ENCODE assay signal across 8 cellular contexts in genomic region chr16:28935924-28936783, GRCh38. TPM values are rescaled to one million over a fixed set of nuclear protein-coding genes. Genes with fewer than 3 reads are reported as not detected.
A peak's percentile ranks its signal among the peaks of the same experiment; 100 is the strongest.
DNase-seq lines count a peak whose midpoint lies in the region; ATAC-seq and TF ChIP-seq lines count a peak whose summit lies in the region.

No MANE protein-coding gene starts in this region.

- no peak for TF ChIP-seq CTCF in NB4 (IDR thresholded peaks at IDR 0.05; ENCODE audit: low read depth, low read length)
- no peak for TF ChIP-seq CTCF in lower leg skin (IDR thresholded peaks at IDR 0.05)

- H3K36me3 Mint-ChIP-seq in activated CD4-positive, alpha-beta T cell treated with anti-CD3 and anti-CD28 coated beads, Interleukin-2, amount 10 ng/mL, durations not matched to agents 7 days and 5 days (ENCODE audit: low read depth) = no peaks in the 10 kb centered on the region

- in situ Hi-C loops in Caki2 (cut with HindIII; ENCODE audit: low pct_unique_long_range_greater_than_20kb, low sequenced_read_pairs) = no loop called here

- H3K4me3 Mint-ChIP-seq in activated CD4-positive, alpha-beta T cell treated with anti-CD3 and anti-CD28 coated beads, Interleukin-2, amount 10 ng/mL, durations not matched to agents 7 days and 5 days = peak overlapping the region; percentile 60

- peak; percentile 20 for TF ChIP-seq POLR2A in NB4 (IDR thresholded peaks at IDR 0.05; ENCODE audit: extremely low read depth, insufficient read length)
- no peak for TF ChIP-seq POLR2A in lower leg skin (IDR thresholded peaks at IDR 0.05)

- peak; percentile 70 for ATAC-seq in GM21737 (IDR thresholded peaks at IDR 0.05; ENCODE audit: unreplicated experiment)

- intact Hi-C loops in lower leg skin (cut with DNase I; ENCODE audit: low total_unique reads) = loop anchor here (2.0 kb wide), 1 partner anchor 27 kb away; no protein-coding TSS in a partner anchor

- no peaks in the 10 kb centered on the region for H3K27me3 Mint-ChIP-seq in activated CD4-positive, alpha-beta T cell treated with anti-CD3 and anti-CD28 coated beads, Interleukin-2, amount 10 ng/mL, durations not matched to agents 7 days and 5 days

- H3K4me1 Mint-ChIP-seq in activated CD4-positive, alpha-beta T cell treated with anti-CD3 and anti-CD28 coated beads, Interleukin-2, amount 10 ng/mL, durations not matched to agents 7 days and 5 days = peaks cover 25% of the 10 kb centered on the region

- POLR2A ChIA-PET in activated CD4-positive, alpha-beta T cell treated with anti-CD3 and anti-CD28 coated beads, Interleukin-2, amount 10 ng/mL, durations not matched to agents 7 days and 5 days (lab: Charles Lee) = no interaction called here

- DNase-seq in Caki2 (ENCODE audit: low read depth) = peak; percentile 81
- DNase-seq in NB4 (ENCODE audit: low read depth) = peak; percentile 84
- DNase-seq in activated CD4-positive, alpha-beta T cell treated with anti-CD3 and anti-CD28 coated beads, Interleukin-2, amount 10 ng/mL, durations not matched to agents 7 days and 5 days = peak; percentile 86
- DNase-seq in dermis blood vessel endothelial cell = peak; percentile 84
- peak; percentile 65 to 93 for DNase-seq in lower leg skin (ENCODE audit: low spot score in 2 of 2)
- DNase-seq in stimulated activated CD4-positive, alpha-beta T cell treated with anti-CD3 and anti-CD28 coated beads, TNF-alpha, amount 100 ng/mL, for 48 hours (ENCODE audit: low read depth in 3 of 3) = peak; percentile 78 to 88 (median 86)
- no peak for DNase-seq in cortex of kidney (lab: John Stamatoyannopoulos, UW)

- WGBS in lower leg skin, 2 donors = 27 to 38% methylated on average over 36 of the region's 36 CpGs

- H3K27ac Mint-ChIP-seq in activated CD4-positive, alpha-beta T cell treated with anti-CD3 and anti-CD28 coated beads, Interleukin-2, amount 10 ng/mL, durations not matched to agents 7 days and 5 days = peak overlapping the region; percentile 48

- H3K4me3 ChIP-seq in NB4 (ENCODE audit: low read depth, low read length) = peak overlapping the region; percentile 52
- no peak overlapping the region for H3K4me3 ChIP-seq in lower leg skin (ENCODE audit: low read depth, poor library complexity, severe bottlenecking)

- no peaks in the 10 kb centered on the region for H3K9me3 Mint-ChIP-seq in activated CD4-positive, alpha-beta T cell treated with anti-CD3 and anti-CD28 coated beads, Interleukin-2, amount 10 ng/mL, durations not matched to agents 7 days and 5 days

- CTCF ChIA-PET in activated CD4-positive, alpha-beta T cell treated with anti-CD3 and anti-CD28 coated beads, Interleukin-2, amount 10 ng/mL, durations not matched to agents 7 days and 5 days (lab: Charles Lee) = interaction anchor here (0.6 to 4.9 kb wide), 9 partner anchors 9 to 90 kb away, joined by 3 to 22 read pairs (median 4); partner anchors contain the start of genes NFATC2IP and TUFM

RNA-seq across cellular contexts. Expression of gene CD19, which starts 4.4 kb away (rescaled TPM):
- total RNA-seq in Caki2 (2014; rRNA removed; shearing (Covaris generic); ENCODE audit: low replicate concordance) = 0.37 and 4.2 TPM in 2 replicates
- under 1 TPM in 1 of 2 experiments, not detected in 1; 0.12 TPM for total RNA-seq in activated CD4-positive, alpha-beta T cell treated with anti-CD3 and anti-CD28 coated beads, Interleukin-2, amount 10 ng/mL, durations not matched to agents 7 days and 5 days
- not detected in 2 replicates for total RNA-seq in dermis blood vessel endothelial cell
- 1 to 10 TPM in 1 of 4 donors, under 1 TPM in 1, not detected in 2; 0.26 to 1.1 TPM for total RNA-seq in lower leg skin

RNA-seq across cellular contexts. Expression of gene RABEP2, which starts 11.1 kb away (rescaled TPM):
- total RNA-seq in Caki2 (2014; rRNA removed; shearing (Covaris generic); ENCODE audit: low replicate concordance) = 24.0 and 55.3 TPM in 2 replicates
- total RNA-seq in activated CD4-positive, alpha-beta T cell treated with anti-CD3 and anti-CD28 coated beads, Interleukin-2, amount 10 ng/mL, durations not matched to agents 7 days and 5 days = 10 to 100 TPM; 16.8 to 21.1 TPM
- total RNA-seq in dermis blood vessel endothelial cell (61.1 and 74.8 TPM in 2 replicates), lower leg skin (100 to 1,000 TPM in 2 of 4 donors, 10 to 100 TPM in 2; 80.7 to 124 (median 94.9) TPM)

RNA-seq across cellular contexts. Expression of gene NFATC2IP, which starts 14.6 kb away (rescaled TPM):
- total RNA-seq in Caki2 (2014; rRNA removed; shearing (Covaris generic); ENCODE audit: low replicate concordance) = 22.2 and 45.4 TPM in 2 replicates
- 100 to 1,000 TPM; 114 to 130 TPM for total RNA-seq in activated CD4-positive, alpha-beta T cell treated with anti-CD3 and anti-CD28 coated beads, Interleukin-2, amount 10 ng/mL, durations not matched to agents 7 days and 5 days
- total RNA-seq in dermis blood vessel endothelial cell (26.8 and 30.0 TPM in 2 replicates), lower leg skin (10 to 100 TPM; 22.0 to 32.8 (median 25.1) TPM)

RNA-seq across cellular contexts. Expression of gene SPNS1, which starts 38.4 kb away (rescaled TPM):
- 93.8 and 95.1 TPM in 2 replicates for total RNA-seq in Caki2 (2014; rRNA removed; shearing (Covaris generic); ENCODE audit: low replicate concordance)
- total RNA-seq in activated CD4-positive, alpha-beta T cell treated with anti-CD3 and anti-CD28 coated beads, Interleukin-2, amount 10 ng/mL, durations not matched to agents 7 days and 5 days = 10 to 100 TPM; 24.8 to 26.1 TPM
- total RNA-seq in dermis blood vessel endothelial cell (33.4 and 49.7 TPM in 2 replicates), lower leg skin (10 to 100 TPM; 24.2 to 34.6 (median 34.0) TPM)

RNA-seq across cellular contexts. Expression of gene LAT, which starts 48.7 kb away (rescaled TPM):
- 48.8 and 51.3 TPM in 2 replicates for total RNA-seq in Caki2 (2014; rRNA removed; shearing (Covaris generic); ENCODE audit: low replicate concordance)
- total RNA-seq in activated CD4-positive, alpha-beta T cell treated with anti-CD3 and anti-CD28 coated beads, Interleukin-2, amount 10 ng/mL, durations not matched to agents 7 days and 5 days = 100 to 1,000 TPM; 365 to 379 TPM
- total RNA-seq in dermis blood vessel endothelial cell = 0.68 and 1.2 TPM in 2 replicates
- total RNA-seq in lower leg skin = 1 to 10 TPM in 3 of 4 donors, under 1 TPM in 1; 0.88 to 9.0 (median 3.3) TPM
